8 cellular contexts compared by ENCODE assay signal in genomic region chr12:106773945-106774807, GRCh38. TPM values are rescaled to one million over a fixed set of nuclear protein-coding genes. Genes with fewer than 3 reads are reported as not detected.
A peak's percentile ranks its signal among the peaks of the same experiment; 100 is the strongest.
DNase-seq lines count a peak whose midpoint lies in the region; ATAC-seq and TF ChIP-seq lines count a peak whose summit lies in the region.

Gene RIC8B, plus strand, starts transcription at chr12:106774682. Its CDS starts 64 bp downstream, at chr12:106774746.

- peak; percentile 83 for TF ChIP-seq POLR2A in GM19193 (IDR thresholded peaks at IDR 0.05; ENCODE audit: extremely low read depth, insufficient read depth, insufficient read length)

- peak within 1 kb of the TSS; percentile 85 for H3K4me3 ChIP-seq in colonic mucosa

- peak within 1 kb of the TSS; percentile 94 to 95 for H3K9ac ChIP-seq in colonic mucosa (ENCODE audit: low read depth in 2 of 2, low read length in 2 of 2)

- no peaks in the 10 kb centered on the region for H3K4me1 ChIP-seq in colonic mucosa

- peak within 1 kb of the TSS; percentile 88 for H3K27ac ChIP-seq in colonic mucosa

- no peak for TF ChIP-seq CTCF in colonic mucosa (IDR thresholded peaks at IDR 0.05)

- no peaks in the 10 kb centered on the region for H3K27me3 ChIP-seq in colonic mucosa

- ATAC-seq in HG03439 (IDR thresholded peaks at IDR 0.05; ENCODE audit: unreplicated experiment): peak; percentile 85
- ATAC-seq in left colon: peak; percentile 92

- DNase-seq in AML-193 (lab: John Stamatoyannopoulos, UW) (peak; percentile 94), NCI-H524 (lab: John Stamatoyannopoulos, UW) (peak; percentile 96 to 98), colonic mucosa (peak; percentile 97), left colon (peak; percentile 95 to 98)
- DNase-seq in activated CD4-positive, alpha-beta T cell treated with anti-CD3 and anti-CD28 coated beads for 48 hours: peak; percentile 87
- peak; percentile 85 for DNase-seq in stimulated activated CD4-positive, alpha-beta T cell treated with anti-CD3 and anti-CD28 coated beads, Interleukin-1b, Interleukin-23, amount 100 ng/mL, for 48 hours

- no peaks in the 10 kb centered on the region for H3K36me3 ChIP-seq in colonic mucosa

- intact Hi-C loops in colonic mucosa (cut with DNase I) (no loop called here), left colon (cut with DNase I, micrococcal nuclease) (no loop called here)

- no peaks in the 10 kb centered on the region for H3K9me3 ChIP-seq in colonic mucosa

RNA-seq across cellular contexts. Expression of gene RIC8B, which starts in this region (rescaled TPM):
- total RNA-seq in colonic mucosa (10 to 100 TPM; 13.9 to 14.6 TPM), left colon (10 to 100 TPM; 12.7 to 15.6 TPM)

Comparison
In these comparisons a context has a peak if more than half of its experiments do, and no peak if none do; other contexts are left out.
1. Peak in every context shown above with its lines: DNase-seq, ATAC-seq, H3K4me3 ChIP-seq and H3K27ac ChIP-seq.